Comparison of ENCODE assay signal across 1 cellular context in genomic region chr1:223029985-223030769, GRCh38.
TF ChIP-seq lines count a peak whose summit lies in the region.

No MANE protein-coding gene starts in this region.

TF ChIP-seq in WTC11, 78 proteins besides CTCF, POLR2A, EP300 and RAD21 (continued from another document and continues in another):
- no peak for TF ChIP-seq SOX15 (CRISPR knock-in tag; IDR thresholded peaks at IDR 0.05)
- TF ChIP-seq ZMAT4 (CRISPR knock-in tag; IDR thresholded peaks at IDR 0.05) = peak; percentile 58; the same call in 1 of the 2 replicates
- no peak for TF ChIP-seq FOXP4 (CRISPR knock-in tag; IDR thresholded peaks at IDR 0.05)
- no peak for TF ChIP-seq NR3C1 (CRISPR knock-in tag; conservative IDR thresholded peaks at IDR 0.05; ENCODE audit: low read depth)
- no peak for TF ChIP-seq ZNF138 (CRISPR knock-in tag; conservative IDR thresholded peaks at IDR 0.05)
- no peak for TF ChIP-seq GRHL2 (CRISPR knock-in tag; IDR thresholded peaks at IDR 0.05; ENCODE audit: insufficient replicate concordance, severe bottlenecking)
- 0 out of 2 replicates have a peak, but pooled peaks have one; percentile 35 for TF ChIP-seq ZNF416 (CRISPR knock-in tag; IDR thresholded peaks at IDR 0.05)
- TF ChIP-seq HMGXB4 (CRISPR knock-in tag; IDR thresholded peaks at IDR 0.05) = no peak
- no peak for TF ChIP-seq CBFB (CRISPR knock-in tag; IDR thresholded peaks at IDR 0.05; ENCODE audit: low read depth)
- TF ChIP-seq AFF4 (CRISPR knock-in tag; IDR thresholded peaks at IDR 0.05; ENCODE audit: borderline replicate concordance) = peak; percentile 32; the same call in 1 of the 2 replicates
- peak; percentile 68; the same call in 1 of the 2 replicates for TF ChIP-seq ZNF425 (CRISPR knock-in tag; conservative IDR thresholded peaks at IDR 0.05)
- no peak; the same call in 1 of the 2 replicates for TF ChIP-seq ZNF671 (CRISPR knock-in tag; IDR thresholded peaks at IDR 0.05)
- no peak for TF ChIP-seq CREM (CRISPR knock-in tag; IDR thresholded peaks at IDR 0.05)
- no peak for TF ChIP-seq IRF2 (CRISPR knock-in tag; IDR thresholded peaks at IDR 0.05; ENCODE audit: borderline replicate concordance, low read depth)
- TF ChIP-seq SP1 (CRISPR knock-in tag; conservative IDR thresholded peaks at IDR 0.05) = peak; percentile 41; the same call in 1 of the 2 replicates
- TF ChIP-seq NFYB (CRISPR knock-in tag; conservative IDR thresholded peaks at IDR 0.05; ENCODE audit: low read depth) = peak; percentile 49; the same call in 1 of the 2 replicates
- TF ChIP-seq ATF6 (CRISPR knock-in tag; IDR thresholded peaks at IDR 0.05) = no peak
- no peak for TF ChIP-seq JUN (CRISPR knock-in tag; IDR thresholded peaks at IDR 0.05)
- TF ChIP-seq TEAD1 (CRISPR knock-in tag; IDR thresholded peaks at IDR 0.05) = no peak
- TF ChIP-seq ZNF263 (CRISPR knock-in tag; IDR thresholded peaks at IDR 0.05; ENCODE audit: low read depth) = no peak
- no peak for TF ChIP-seq PRDM15 (CRISPR knock-in tag; IDR thresholded peaks at IDR 0.05)
- TF ChIP-seq FOXJ3 (CRISPR knock-in tag; IDR thresholded peaks at IDR 0.05; ENCODE audit: borderline replicate concordance) = no peak
- no peak for TF ChIP-seq ZNF532 (CRISPR knock-in tag; IDR thresholded peaks at IDR 0.05; ENCODE audit: borderline replicate concordance)
- TF ChIP-seq MAX (CRISPR knock-in tag; IDR thresholded peaks at IDR 0.05) = 0 out of 2 replicates have a peak, but pooled peaks have one; percentile 31
- TF ChIP-seq ZNF281 (CRISPR knock-in tag; IDR thresholded peaks at IDR 0.05) = peak; percentile 34; the same call in 1 of the 2 replicates
- TF ChIP-seq PRRX2 (CRISPR knock-in tag; IDR thresholded peaks at IDR 0.05) = no peak
- TF ChIP-seq GABPB1 (CRISPR knock-in tag; IDR thresholded peaks at IDR 0.05) = no peak
